In the genomic region with DNA sequence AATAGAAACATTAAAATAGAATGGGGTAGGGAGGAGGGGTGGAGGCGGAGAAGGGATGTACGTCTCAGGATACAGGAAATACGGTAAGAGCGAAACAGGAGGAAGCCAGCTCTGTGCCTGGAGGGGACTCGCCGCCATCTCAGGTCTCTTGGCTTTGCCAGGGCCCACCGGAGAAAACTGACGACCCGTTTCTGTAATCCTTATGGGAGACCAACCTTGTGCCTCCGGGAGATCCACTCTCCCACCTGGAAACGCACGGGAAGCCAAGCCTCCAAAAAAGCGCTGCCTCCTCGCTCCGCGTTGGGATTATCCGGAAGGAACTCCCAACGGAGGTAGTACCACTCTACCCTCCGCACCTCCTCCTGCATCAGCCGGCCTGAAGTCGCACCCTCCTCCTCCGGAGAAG, we compare ENCODE assay signal across 8 cellular contexts. TPM values are rescaled to one million over a fixed set of nuclear protein-coding genes. Genes with fewer than 3 reads are reported as not detected.
A peak's percentile ranks its signal among the peaks of the same experiment; 100 is the strongest.
DNase-seq lines count a peak whose midpoint lies in the region; ATAC-seq, FAIRE-seq and TF ChIP-seq lines count a peak whose summit lies in the region.

A gene with protein sequence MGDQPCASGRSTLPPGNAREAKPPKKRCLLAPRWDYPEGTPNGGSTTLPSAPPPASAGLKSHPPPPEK (plus strand): TSS at position 92 of the 406 bp plus-strand sequence. CDS start 111 bp downstream, at position 203.

- H3K36me3 Mint-ChIP-seq in activated CD8-positive, alpha-beta T cell treated with anti-CD3 and anti-CD28 coated beads for 36 hours (ENCODE audit: low read depth), result peaks cover 5% of the 10 kb centered on the region

- CTCF ChIA-PET in AG04450 (lab: Charles Lee), result interaction anchor here (1.1 to 2.0 kb wide), 2 partner anchors 249 to 1012 kb away, joined by 3 to 5 read pairs; a partner anchor contains a TSS
- CTCF ChIA-PET in activated CD8-positive, alpha-beta T cell treated with anti-CD3 and anti-CD28 coated beads for 36 hours (lab: Charles Lee), result interaction anchor here (1.1 to 4.2 kb wide), 3 partner anchors 447 to 509 kb away, joined by 3 to 66 read pairs (median 4); no protein-coding TSS in a partner anchor

- H3K9ac ChIP-seq in subcutaneous abdominal adipose tissue (ENCODE audit: low read length in 5 of 5), result peak within 1 kb of the TSS in 4 of 5 donors; percentile 69 to 78 (median 75)

- peak within 1 kb of the TSS; percentile 92 for H3K27ac Mint-ChIP-seq in activated CD8-positive, alpha-beta T cell treated with anti-CD3 and anti-CD28 coated beads for 36 hours

- peak; percentile 71 for FAIRE-seq in GM18507 (lab: Jason Lieb, UNC)

- H3K27ac ChIP-seq in AG04450 (ENCODE audit: low read depth, low read length) (peak within 1 kb of the TSS; percentile 61), subcutaneous abdominal adipose tissue (ENCODE audit: low read depth, low read length) (no peak within 1 kb of the TSS)

- no peaks in the 10 kb centered on the region for H3K36me3 ChIP-seq in subcutaneous abdominal adipose tissue (ENCODE audit: control insufficient read depth in 5 of 5, insufficient read depth in 5 of 5, low read length in 5 of 5)

- POLR2A ChIA-PET in AG04450 (lab: Yijun Ruan, JAX), result no interaction called here
- POLR2A ChIA-PET in activated CD8-positive, alpha-beta T cell treated with anti-CD3 and anti-CD28 coated beads for 36 hours (lab: Charles Lee), result no interaction called here

- H3K4me3 Mint-ChIP-seq in activated CD8-positive, alpha-beta T cell treated with anti-CD3 and anti-CD28 coated beads for 36 hours, result peak within 1 kb of the TSS; percentile 87

- no peaks in the 10 kb centered on the region for H3K27me3 Mint-ChIP-seq in activated CD8-positive, alpha-beta T cell treated with anti-CD3 and anti-CD28 coated beads for 36 hours

- no peak for DNase-seq in AG04450 (ENCODE audit: low read depth, low spot score)
- DNase-seq in GM18507 (ENCODE audit: extremely low spot score, insufficient read length, low read depth), result no peak
- DNase-seq in NCI-H510A (lab: John Stamatoyannopoulos, UW), result peak; percentile 29
- DNase-seq in activated CD8-positive, alpha-beta T cell treated with anti-CD3 and anti-CD28 coated beads for 36 hours, result peak; percentile 39
- peak; percentile 58 for DNase-seq in epithelial cell of esophagus (ENCODE audit: low read depth)
- peak; percentile 39 for DNase-seq in midbrain (lab: John Stamatoyannopoulos, UW)

- H3K27me3 ChIP-seq in AG04450 (ENCODE audit: control insufficient read depth, insufficient read depth, low read length), result no peaks in the 10 kb centered on the region
- peaks cover 0 to 6% (median 2%) of the 10 kb centered on the region in 5 donors for H3K27me3 ChIP-seq in subcutaneous abdominal adipose tissue (ENCODE audit: control insufficient read depth in 5 of 5, insufficient read depth in 4 of 5, low read length in 5 of 5)

- peaks cover 28% of the 10 kb centered on the region for H3K4me1 Mint-ChIP-seq in activated CD8-positive, alpha-beta T cell treated with anti-CD3 and anti-CD28 coated beads for 36 hours (ENCODE audit: low read depth)

- peak; percentile 53 for ATAC-seq in HG03025 (IDR thresholded peaks at IDR 0.05; ENCODE audit: low FRiP score, unreplicated experiment)
- peak; percentile 75 for ATAC-seq in activated CD8-positive, alpha-beta T cell treated with anti-CD3 and anti-CD28 coated beads for 36 hours

- no peaks in the 10 kb centered on the region for H3K9me3 Mint-ChIP-seq in activated CD8-positive, alpha-beta T cell treated with anti-CD3 and anti-CD28 coated beads for 36 hours

- H3K9me3 ChIP-seq in AG04450 (ENCODE audit: control insufficient read depth, insufficient read depth, low read length) (no peaks in the 10 kb centered on the region), subcutaneous abdominal adipose tissue (ENCODE audit: control insufficient read depth in 5 of 5, low read length in 5 of 5) (no peaks in the 10 kb centered on the region)

- no peak for TF ChIP-seq CTCF in AG04450 (IDR thresholded peaks at IDR 0.05; ENCODE audit: low read depth, low read length)
- TF ChIP-seq CTCF in activated CD8-positive, alpha-beta T cell treated with anti-CD3 and anti-CD28 coated beads for 36 hours (IDR thresholded peaks at IDR 0.05), result no peak
- no peak for TF ChIP-seq CTCF in epithelial cell of esophagus (IDR thresholded peaks at IDR 0.05; ENCODE audit: insufficient read depth, low read depth, low read length, missing control alignments)

- intact Hi-C loops in activated CD8-positive, alpha-beta T cell treated with anti-CD3 and anti-CD28 coated beads for 36 hours (cut with micrococcal nuclease), result loop anchor here (5.0 kb wide), 1 partner anchor 447 kb away; no protein-coding TSS in a partner anchor

- peaks cover 0 to 8% (median 2%) of the 10 kb centered on the region in 5 donors for H3K4me1 ChIP-seq in subcutaneous abdominal adipose tissue (ENCODE audit: control insufficient read depth in 5 of 5, insufficient read depth in 5 of 5, low read length in 5 of 5)

- H3K4me3 ChIP-seq in AG04450 (ENCODE audit: low read depth, low read length), result peak within 1 kb of the TSS; percentile 72
- peak within 1 kb of the TSS; percentile 55 for H3K4me3 ChIP-seq in epithelial cell of esophagus (ENCODE audit: low read length)
- H3K4me3 ChIP-seq in subcutaneous abdominal adipose tissue (ENCODE audit: low read depth in 1 of 5, low read length in 5 of 5), result peak within 1 kb of the TSS; percentile 73 to 92 (median 80)

RNA-seq across cellular contexts. Expression of the gene that starts here (rescaled TPM):
- polyA plus RNA-seq in AG04450 (2011; rRNA removed), result 51.7 and 54.9 TPM in 2 replicates
- polyA minus RNA-seq in AG04450 (2011; rRNA and poly(A)+ RNA removed), result 21.2 and 28.1 TPM in 2 replicates
- 10 to 100 TPM; 31.6 to 36.8 TPM for total RNA-seq in activated CD8-positive, alpha-beta T cell treated with anti-CD3 and anti-CD28 coated beads for 36 hours

Comparison
In these comparisons a context has a peak if more than half of its experiments do, and no peak if none do; other contexts are left out.
1. DNase-seq: peak in NCI-H510A (single experiment), activated CD8-positive, alpha-beta T cell treated with anti-CD3 and anti-CD28 coated beads for 36 hours (single experiment), epithelial cell of esophagus (single experiment) and midbrain (single experiment); none in AG04450 (single experiment) and GM18507 (single experiment).
2. Peak in every context shown above with its lines, with median percentiles within 50 percentile points of each other: H3K4me3 ChIP-seq.